In genomic region chr7:28744951-28745350, GRCh38 we compare ENCODE assay signal across 12 cellular contexts.
DNase-seq lines count a peak whose midpoint lies in the region; ATAC-seq and TF ChIP-seq lines count a peak whose summit lies in the region.
"Had no signal": no experiment of that assay in that cellular context is flagged by ENCODE, and none has a peak within 500 bp of the region (broad histone marks: within the 10 kb centered on the region; RNA-seq: fewer than 3 reads in every experiment).

No MANE protein-coding gene starts in this region.

- H3K27ac ChIP-seq in cingulate gyrus (ENCODE audit: low read depth, low read length) (peak overlapping the region; percentile 20), psoas muscle (peak overlapping the region; percentile 53), upper lobe of right lung (no peak overlapping the region)
- H3K27ac ChIP-seq: A549, GM23248 had no signal

- peaks cover 0 to 2% (median 0%) of the 10 kb centered on the region in 5 experiments for H3K9me3 Mint-ChIP-seq in brain

- peaks cover 8% of the 10 kb centered on the region for H3K27me3 Mint-ChIP-seq in brain

- 19 to 35% (median 21%) methylated on average over 4 of the region's 4 CpGs for WGBS in psoas muscle, 3 donors

- ATAC-seq in psoas muscle (peak in 1 of 4 donors; percentile 30), upper lobe of right lung (peak; percentile 54)
- ATAC-seq: A549, HCT116 had no signal

- no peaks in the 10 kb centered on the region for H3K9me3 ChIP-seq in psoas muscle
- no peaks in the 10 kb centered on the region for H3K9me3 ChIP-seq in upper lobe of right lung
- H3K9me3 ChIP-seq: A549, Caco-2 had no signal

- no peak for TF ChIP-seq CTCF in brain (conservative IDR thresholded peaks at IDR 0.05)
- no peak for TF ChIP-seq CTCF in psoas muscle (IDR thresholded peaks at IDR 0.05)
- TF ChIP-seq CTCF in upper lobe of right lung (IDR thresholded peaks at IDR 0.05) = no peak
- no peak for TF ChIP-seq CTCF in GM13976 (IDR thresholded peaks at IDR 0.05; ENCODE audit: borderline replicate concordance, control extremely low read depth, extremely low read depth, insufficient read depth, missing control alignments)

- peaks cover 66% of the 10 kb centered on the region for H3K4me1 Mint-ChIP-seq in brain
- H3K4me1 Mint-ChIP-seq: CD8-positive, alpha-beta memory T cell had no signal

- peak overlapping the region in 3 of 5 experiments; percentile 10 to 49 (median 33) for H3K27ac Mint-ChIP-seq in brain
- H3K27ac Mint-ChIP-seq: CD8-positive, alpha-beta memory T cell had no signal

- H3K27me3 ChIP-seq in psoas muscle (ENCODE audit: insufficient read depth in 3 of 3, low read length in 2 of 3) (no peaks in the 10 kb centered on the region), upper lobe of right lung (no peaks in the 10 kb centered on the region)

- DNase-seq in psoas muscle = no peak
- no peak for DNase-seq in upper lobe of right lung
- no peak for DNase-seq in GM13976 (ENCODE audit: low spot score)
- no peak for DNase-seq in anterior cingulate cortex (lab: John Stamatoyannopoulos, UW)
- DNase-seq: Caco-2; CD8-positive, alpha-beta memory T cell; DMS53; GM23248 had no signal

- H3K4me3 Mint-ChIP-seq in brain = peak overlapping the region in 1 of 5 experiments; percentile 30
- H3K4me3 Mint-ChIP-seq: CD8-positive, alpha-beta memory T cell had no signal

- H3K36me3 Mint-ChIP-seq in brain = peaks cover 15% of the 10 kb centered on the region
- H3K36me3 Mint-ChIP-seq: CD8-positive, alpha-beta memory T cell had no signal

- H3K4me3 ChIP-seq in psoas muscle (no peak overlapping the region), upper lobe of right lung (no peak overlapping the region)
- H3K4me3 ChIP-seq: A549, GM23248 had no signal

- intact Hi-C loops in psoas muscle (cut with DNase I) (no loop called here), upper lobe of right lung (cut with DNase I) (no loop called here)

- H3K36me3 ChIP-seq in psoas muscle (ENCODE audit: insufficient read depth in 1 of 2, low read depth in 1 of 2) (no peaks in the 10 kb centered on the region), upper lobe of right lung (no peaks in the 10 kb centered on the region)

- H3K4me1 ChIP-seq in psoas muscle (peaks cover 50% of the 10 kb centered on the region), upper lobe of right lung (no peaks in the 10 kb centered on the region)
- H3K4me1 ChIP-seq: Caco-2 had no signal

- in situ Hi-C loops in GM13976 (cut with MboI; ENCODE audit: low sequenced_read_pairs, unreplicated experiment) = no loop called here
